ENCODE assay signal across 25 cellular contexts in genomic region chr2:222289280-222290250, GRCh38. TPM values are rescaled to one million over a fixed set of nuclear protein-coding genes. Genes with fewer than 3 reads are reported as not detected.
DNase-seq lines count a peak whose midpoint lies in the region; FAIRE-seq and TF ChIP-seq lines count a peak whose summit lies in the region.
"Had no signal": no experiment of that assay in that cellular context is flagged by ENCODE, and none has a peak within 500 bp of the region (broad histone marks: within the 10 kb centered on the region; RNA-seq: fewer than 3 reads in every experiment).

No MANE protein-coding gene starts in this region.

- no peak overlapping the region for H3K4me3 Mint-ChIP-seq in activated naive CD4-positive, alpha-beta T cell treated with anti-CD3 and anti-CD28 coated beads, Interleukin-2, amount 10 ng/mL, durations not matched to agents 7 days and 5 days
- peak overlapping the region; percentile 78 for H3K4me3 Mint-ChIP-seq in type B pancreatic cell
- no peak overlapping the region for H3K4me3 Mint-ChIP-seq in CD8-positive, alpha-beta memory T cell
- H3K4me3 Mint-ChIP-seq: activated CD4-positive, alpha-beta T cell treated with anti-CD3 and anti-CD28 coated beads for 36 hours; memory B cell; naive thymus-derived CD4-positive, alpha-beta T cell had no signal

- TF ChIP-seq CTCF in astrocyte of the spinal cord (IDR thresholded peaks at IDR 0.05; ENCODE audit: low read depth, low read length) (no peak), type B pancreatic cell (conservative IDR thresholded peaks at IDR 0.05) (no peak)

- no peak for DNase-seq in activated naive CD4-positive, alpha-beta T cell treated with anti-CD3 and anti-CD28 coated beads, Interleukin-2, amount 10 ng/mL, durations not matched to agents 7 days and 5 days
- no peak for DNase-seq in activated naive CD4-positive, alpha-beta T cell treated with anti-CD3 and anti-CD28 coated beads, Interleukin-2, amount 50 U/mL, for 16 hours
- DNase-seq in astrocyte of the spinal cord (ENCODE audit: low read depth, low spot score) (no peak), type B pancreatic cell (ENCODE audit: extremely low spot score, unreplicated experiment) (no peak), DMS 273 (lab: John Stamatoyannopoulos, UW; ENCODE audit: unreplicated experiment) (no peak), urothelium cell line (ENCODE audit: low spot score) (no peak)
- no peak for DNase-seq in CD8-positive, alpha-beta memory T cell
- DNase-seq: activated CD4-positive, alpha-beta T cell treated with anti-CD3 and anti-CD28 coated beads for 36 hours; activated gamma-delta T cell treated with Interleukin-2 at 50 U/mL for 16 hours; C1 segment of cervical spinal cord; DMS153; GF-D8; KG1; kidney; naive thymus-derived CD4-positive, alpha-beta T cell; NCI-H187; NCI-H345; SK-N-SH; stimulated activated CD8-positive, alpha-beta memory T cell treated with anti-CD3 and anti-CD28 coated beads, Interleukin-4, amount 100 ng/mL, for 48 hours; uterus had no signal

- H3K36me3 Mint-ChIP-seq in activated naive CD4-positive, alpha-beta T cell treated with anti-CD3 and anti-CD28 coated beads, Interleukin-2, amount 10 ng/mL, durations not matched to agents 7 days and 5 days, result peaks cover 2% of the 10 kb centered on the region
- peaks cover 7% of the 10 kb centered on the region for H3K36me3 Mint-ChIP-seq in type B pancreatic cell
- no peaks in the 10 kb centered on the region for H3K36me3 Mint-ChIP-seq in CD8-positive, alpha-beta memory T cell
- H3K36me3 Mint-ChIP-seq: memory B cell had no signal

- H3K4me1 ChIP-seq in CD8-positive, alpha-beta memory T cell (ENCODE audit: insufficient read depth, low read length), result no peaks in the 10 kb centered on the region
- H3K4me1 ChIP-seq: uterus had no signal

- H3K4me3 ChIP-seq in astrocyte of the spinal cord (ENCODE audit: low read depth, low read length) (peak overlapping the region; percentile 25), iPS-18c (ENCODE audit: insufficient read depth, low read depth, low read length) (peak overlapping the region; percentile 11; the same call in 1 of the 2 replicates)
- H3K4me3 ChIP-seq in CD8-positive, alpha-beta memory T cell (ENCODE audit: low read length), result no peak overlapping the region
- H3K4me3 ChIP-seq: hepatocyte, uterus had no signal

- H3K36me3 ChIP-seq in CD8-positive, alpha-beta memory T cell (ENCODE audit: insufficient read depth, low read length), result no peaks in the 10 kb centered on the region
- H3K36me3 ChIP-seq: uterus had no signal

- in situ Hi-C loops in astrocyte of the spinal cord (cut with HindIII; ENCODE audit: low sequenced_read_pairs), result no loop called here

- peaks cover 61% of the 10 kb centered on the region for H3K27me3 Mint-ChIP-seq in activated naive CD4-positive, alpha-beta T cell treated with anti-CD3 and anti-CD28 coated beads, Interleukin-2, amount 10 ng/mL, durations not matched to agents 7 days and 5 days
- H3K27me3 Mint-ChIP-seq in type B pancreatic cell, result peaks cover 100% of the 10 kb centered on the region
- H3K27me3 Mint-ChIP-seq in CD8-positive, alpha-beta memory T cell, result peaks cover 64 to 92% of the 10 kb centered on the region in 2 donors

- H3K4me1 Mint-ChIP-seq in activated naive CD4-positive, alpha-beta T cell treated with anti-CD3 and anti-CD28 coated beads, Interleukin-2, amount 10 ng/mL, durations not matched to agents 7 days and 5 days, result peaks cover 2% of the 10 kb centered on the region
- H3K4me1 Mint-ChIP-seq in type B pancreatic cell (ENCODE audit: unreplicated experiment), result peaks cover 7% of the 10 kb centered on the region
- no peaks in the 10 kb centered on the region for H3K4me1 Mint-ChIP-seq in CD8-positive, alpha-beta memory T cell

- POLR2A ChIA-PET in CD8-positive, alpha-beta memory T cell (lab: Charles Lee), result no interaction called here

- no peaks in the 10 kb centered on the region for H3K9me3 ChIP-seq in iPS-18c (ENCODE audit: control insufficient read depth, insufficient read depth, low read length)
- H3K9me3 ChIP-seq in CD8-positive, alpha-beta memory T cell (ENCODE audit: low read length), result no peaks in the 10 kb centered on the region
- H3K9me3 ChIP-seq: SK-N-SH, uterus had no signal

- no peak for FAIRE-seq in urothelium cell line (lab: Jason Lieb, UNC)
- FAIRE-seq: kidney, RCC 7860 had no signal

- no peak overlapping the region for H3K27ac ChIP-seq in CD8-positive, alpha-beta memory T cell (ENCODE audit: low read depth, low read length)
- H3K27ac ChIP-seq: hepatocyte, uterus had no signal

- H3K9me3 Mint-ChIP-seq in activated naive CD4-positive, alpha-beta T cell treated with anti-CD3 and anti-CD28 coated beads, Interleukin-2, amount 10 ng/mL, durations not matched to agents 7 days and 5 days, result no peaks in the 10 kb centered on the region
- no peaks in the 10 kb centered on the region for H3K9me3 Mint-ChIP-seq in type B pancreatic cell
- H3K9me3 Mint-ChIP-seq in CD8-positive, alpha-beta memory T cell, result peaks cover 0 to 11% (median 4%) of the 10 kb centered on the region in 5 donors
- H3K9me3 Mint-ChIP-seq: memory B cell had no signal

- CTCF ChIA-PET in activated naive CD4-positive, alpha-beta T cell treated with anti-CD3 and anti-CD28 coated beads, Interleukin-2, amount 10 ng/mL, durations not matched to agents 7 days and 5 days (lab: Charles Lee), result interaction anchor here (1.7 kb wide), 1 partner anchor 28 kb away, joined by 6 read pairs; no protein-coding TSS in a partner anchor
- CTCF ChIA-PET in CD8-positive, alpha-beta memory T cell (lab: Charles Lee), result interaction anchor here (0.6 kb wide), 1 partner anchor 454 kb away, joined by 6 read pairs; no protein-coding TSS in a partner anchor

- peak overlapping the region; percentile 3 for H3K27ac Mint-ChIP-seq in activated naive CD4-positive, alpha-beta T cell treated with anti-CD3 and anti-CD28 coated beads, Interleukin-2, amount 10 ng/mL, durations not matched to agents 7 days and 5 days
- H3K27ac Mint-ChIP-seq in type B pancreatic cell, result peak overlapping the region; percentile 28
- H3K27ac Mint-ChIP-seq in CD8-positive, alpha-beta memory T cell, result no peak overlapping the region
- H3K27ac Mint-ChIP-seq: activated CD4-positive, alpha-beta T cell treated with anti-CD3 and anti-CD28 coated beads for 36 hours; memory B cell had no signal

- peaks cover 33% of the 10 kb centered on the region for H3K27me3 ChIP-seq in CD8-positive, alpha-beta memory T cell (ENCODE audit: insufficient read depth, low read length, poor library complexity, severe bottlenecking)

RNA-seq across cellular contexts. Expression of gene PAX3, which starts 9.2 kb away (rescaled TPM):
- 66.7 TPM in 1 of 2 replicates, not detected in the other for total RNA-seq in type B pancreatic cell (ENCODE audit: low replicate concordance)
- total RNA-seq in CD8-positive, alpha-beta memory T cell, result not detected
- not detected for polyA plus RNA-seq in CD8-positive, alpha-beta memory T cell
- total RNA-seq: activated CD4-positive, alpha-beta T cell treated with anti-CD3 and anti-CD28 coated beads for 36 hours; hepatocyte; kidney; naive thymus-derived CD4-positive, alpha-beta T cell; pulmonary artery endothelial cell; uterus had no signal
- polyA plus RNA-seq: hepatocyte; naive thymus-derived CD4-positive, alpha-beta T cell; SK-N-SH had no signal

Comparison
In these comparisons a context has a peak if more than half of its experiments do, and no peak if none do; other contexts are left out.
1. H3K27ac Mint-ChIP-seq: peak in activated naive CD4-positive, alpha-beta T cell treated with anti-CD3 and anti-CD28 coated beads, Interleukin-2, amount 10 ng/mL, durations not matched to agents 7 days and 5 days (single experiment) and type B pancreatic cell (single experiment); none in CD8-positive, alpha-beta memory T cell (0 of 8).